ENCODE assay signal across 7 cellular contexts in genomic region chr4:128810331-128810870, GRCh38. TPM values are rescaled to one million over a fixed set of nuclear protein-coding genes. Genes with fewer than 3 reads are reported as not detected.
A peak's percentile ranks its signal among the peaks of the same experiment; 100 is the strongest.
DNase-seq lines count a peak whose midpoint lies in the region; ATAC-seq and TF ChIP-seq lines count a peak whose summit lies in the region.

No MANE protein-coding gene starts in this region.

- TF ChIP-seq CTCF in WTC11 (IDR thresholded peaks at IDR 0.05) (no peak), thoracic aorta (IDR thresholded peaks at IDR 0.05) (no peak)

- peak overlapping the region; percentile 98 for H3K4me3 Mint-ChIP-seq in WTC11
- H3K4me3 Mint-ChIP-seq in effector memory CD8-positive, alpha-beta T cell = peak overlapping the region; percentile 86 to 91

- CTCF ChIA-PET in WTC11 (lab: Charles Lee) = interaction anchor here (0.7 to 1.2 kb wide), 4 partner anchors 8 to 236 kb away, joined by 3 to 9 read pairs (median 3); no protein-coding TSS in a partner anchor

- H3K27me3 ChIP-seq in thoracic aorta (replicated peaks; ENCODE audit: insufficient read depth) = no peaks in the 10 kb centered on the region

- no peaks in the 10 kb centered on the region for H3K27me3 Mint-ChIP-seq in WTC11 (ENCODE audit: low read depth)
- no peaks in the 10 kb centered on the region for H3K27me3 Mint-ChIP-seq in effector memory CD8-positive, alpha-beta T cell

- H3K27ac ChIP-seq in mesodermal cell (ENCODE audit: low read depth, low read length, severe bottlenecking) = peak overlapping the region; percentile 99
- peak overlapping the region; percentile 92 to 97 for H3K27ac ChIP-seq in thoracic aorta

- WGBS in mesodermal cell (ENCODE audit: insufficient coverage in 2 of 2), 2 experiments = 0 to 1% methylated on average over 9 to 12 of the region's 16 CpGs

- DNase-seq in GDM1 (lab: John Stamatoyannopoulos, UW) (peak; percentile 33), M059J (ENCODE audit: low read depth) (peak; percentile 41), WTC11 (ENCODE audit: low spot score) (no peak), thoracic aorta (ENCODE audit: low spot score) (no peak)
- peak; percentile 16 to 18 (median 17) for DNase-seq in effector memory CD8-positive, alpha-beta T cell

- no peaks in the 10 kb centered on the region for H3K9me3 Mint-ChIP-seq in WTC11
- no peaks in the 10 kb centered on the region for H3K9me3 Mint-ChIP-seq in effector memory CD8-positive, alpha-beta T cell

- peak overlapping the region; percentile 100 for H3K27ac Mint-ChIP-seq in WTC11
- H3K27ac Mint-ChIP-seq in effector memory CD8-positive, alpha-beta T cell = peak overlapping the region; percentile 90 to 93

- POLR2A ChIA-PET in WTC11 (lab: Charles Lee) = interaction anchor here (0.6 to 1.0 kb wide), 5 partner anchors 27 to 887 kb away, joined by 3 to 9 read pairs (median 7); no protein-coding TSS in a partner anchor

- H3K9me3 ChIP-seq in mesodermal cell (ENCODE audit: control insufficient read depth, low read length) = no peaks in the 10 kb centered on the region
- no peaks in the 10 kb centered on the region for H3K9me3 ChIP-seq in thoracic aorta

- H3K4me3 ChIP-seq in mesodermal cell (ENCODE audit: extremely low read depth, insufficient read depth, low read length, poor library complexity, severe bottlenecking) = peak overlapping the region; percentile 82
- peak overlapping the region; percentile 97 for H3K4me3 ChIP-seq in thoracic aorta

- peaks cover 11% of the 10 kb centered on the region for H3K4me1 ChIP-seq in mesodermal cell (ENCODE audit: control insufficient read depth, insufficient read depth, low read length, poor library complexity, severe bottlenecking)
- H3K4me1 ChIP-seq in thoracic aorta (ENCODE audit: control insufficient read depth in 1 of 2, low read depth in 2 of 2) = peaks cover 6 to 19% of the 10 kb centered on the region in 2 donors

- H3K36me3 Mint-ChIP-seq in WTC11 = peaks cover 16% of the 10 kb centered on the region
- H3K36me3 Mint-ChIP-seq in effector memory CD8-positive, alpha-beta T cell (ENCODE audit: insufficient read depth) = peaks cover 37% of the 10 kb centered on the region

- peaks cover 49% of the 10 kb centered on the region for H3K4me1 Mint-ChIP-seq in WTC11
- H3K4me1 Mint-ChIP-seq in effector memory CD8-positive, alpha-beta T cell (ENCODE audit: low read depth in 2 of 2) = peaks cover 10 to 25% of the 10 kb centered on the region in 2 donors

- H3K36me3 ChIP-seq in mesodermal cell (ENCODE audit: control insufficient read depth, insufficient read depth, low read length) (no peaks in the 10 kb centered on the region), thoracic aorta (no peaks in the 10 kb centered on the region)

- ATAC-seq in WTC11 = no peak
- ATAC-seq in effector memory CD8-positive, alpha-beta T cell (replicated peaks) = no peak
- no peak for ATAC-seq in thoracic aorta (ENCODE audit: insufficient number of reproducible peaks, low FRiP score, low read depth)
- ATAC-seq in GM19395 (IDR thresholded peaks at IDR 0.05; ENCODE audit: unreplicated experiment) = no peak

TF ChIP-seq in WTC11, 78 proteins besides CTCF, POLR2A, EP300 and RAD21:
- TF ChIP-seq CREB1 (CRISPR knock-in tag; IDR thresholded peaks at IDR 0.05) (no peak), ZNF219 (CRISPR knock-in tag; IDR thresholded peaks at IDR 0.05; ENCODE audit: borderline replicate concordance) (no peak), USF1 (CRISPR knock-in tag; IDR thresholded peaks at IDR 0.05) (no peak), SOX15 (CRISPR knock-in tag; IDR thresholded peaks at IDR 0.05) (no peak), GRHL2 (CRISPR knock-in tag; IDR thresholded peaks at IDR 0.05; ENCODE audit: insufficient replicate concordance, severe bottlenecking) (no peak), CREM (CRISPR knock-in tag; IDR thresholded peaks at IDR 0.05) (no peak), SP1 (CRISPR knock-in tag; conservative IDR thresholded peaks at IDR 0.05) (no peak), CDX4 (CRISPR knock-in tag; IDR thresholded peaks at IDR 0.05; ENCODE audit: borderline replicate concordance) (no peak), RORB (CRISPR knock-in tag; IDR thresholded peaks at IDR 0.05) (no peak), FOXK1 (CRISPR knock-in tag; IDR thresholded peaks at IDR 0.05) (no peak), ATF2 (CRISPR knock-in tag; IDR thresholded peaks at IDR 0.05; ENCODE audit: borderline replicate concordance, low read depth) (no peak), ATF3 (CRISPR knock-in tag; conservative IDR thresholded peaks at IDR 0.05) (no peak), EMX1 (CRISPR knock-in tag; IDR thresholded peaks at IDR 0.05) (no peak), E2F4 (CRISPR knock-in tag; IDR thresholded peaks at IDR 0.05; ENCODE audit: borderline replicate concordance, low read depth) (no peak), ZNF232 (CRISPR knock-in tag; IDR thresholded peaks at IDR 0.05) (no peak), ZNF121 (CRISPR knock-in tag; IDR thresholded peaks at IDR 0.05) (no peak), ZNF416 (CRISPR knock-in tag; IDR thresholded peaks at IDR 0.05) (no peak)

RNA-seq across cellular contexts. Expression of gene JADE1, which starts 0.9 kb away (rescaled TPM):
- total RNA-seq in M059J (2014; rRNA removed; shearing (Covaris generic)) = 9.1 and 10.6 TPM in 2 replicates
- total RNA-seq in WTC11 (2021) (132 to 156 TPM (median 150 TPM) in 3 replicates), thoracic aorta (10 to 100 TPM; 23.7 to 63.8 TPM)
- polyA plus RNA-seq in mesodermal cell (2013, experiment 1 of 2) = 21.6 TPM
- 22.9 TPM for polyA plus RNA-seq in mesodermal cell (2013, experiment 2 of 2)

Comparison
In these comparisons a context has a peak if more than half of its experiments do, and no peak if none do; other contexts are left out.
1. DNase-seq: peak in GDM1 (single experiment), M059J (single experiment) and effector memory CD8-positive, alpha-beta T cell (3 of 3); none in WTC11 (single experiment) and thoracic aorta (single experiment).